Comparison of ENCODE assay signal across 9 cellular contexts in genomic region chr17:76968707-76969597, GRCh38.
DNase-seq lines count a peak whose midpoint lies in the region; ATAC-seq and TF ChIP-seq lines count a peak whose summit lies in the region.
"Had no signal": no experiment of that assay in that cellular context is flagged by ENCODE, and none has a peak within 500 bp of the region (broad histone marks: within the 10 kb centered on the region; RNA-seq: fewer than 3 reads in every experiment).

No MANE protein-coding gene starts in this region.

- H3K9me3 ChIP-seq in OCI-LY1 (ENCODE audit: low read length) (0 out of 2 replicates have a peak, but pooled peaks cover 3% of the 10 kb centered on the region), osteoblast (ENCODE audit: low read depth, low read length) (no peaks in the 10 kb centered on the region)

- no peaks in the 10 kb centered on the region for H3K36me3 Mint-ChIP-seq in immature natural killer cell

- peak overlapping the region; percentile 97 for H3K4me3 ChIP-seq in OCI-LY1 (ENCODE audit: low read depth, low read length, poor library complexity, severe bottlenecking)
- H3K4me3 ChIP-seq in osteoblast (ENCODE audit: insufficient read depth, low read length) = no peak overlapping the region

- peaks cover 2 to 23% (median 2%) of the 10 kb centered on the region in 3 donors for H3K27me3 Mint-ChIP-seq in immature natural killer cell (ENCODE audit: low read depth in 3 of 3)

- H3K27ac Mint-ChIP-seq in immature natural killer cell = no peak overlapping the region

- no peaks in the 10 kb centered on the region for H3K9me2 ChIP-seq in OCI-LY1 (ENCODE audit: low read depth, low read length)

- H3K27me3 ChIP-seq in OCI-LY1 (ENCODE audit: insufficient read depth, low read length) (no peaks in the 10 kb centered on the region), osteoblast (ENCODE audit: insufficient read depth, low read length) (peaks cover 55% of the 10 kb centered on the region)

- H2AFZ ChIP-seq in OCI-LY1 (ENCODE audit: low read length) = no peak overlapping the region
- no peak overlapping the region for H2AFZ ChIP-seq in osteoblast (ENCODE audit: low read length)

- H3K36me3 ChIP-seq in OCI-LY1 (ENCODE audit: insufficient read depth, low read length) (peaks cover 48% of the 10 kb centered on the region), osteoblast (ENCODE audit: insufficient read depth, low read length) (no peaks in the 10 kb centered on the region)

- H3K9me3 Mint-ChIP-seq in immature natural killer cell = no peaks in the 10 kb centered on the region

- peak; percentile 66 for ATAC-seq in HG03354 (IDR thresholded peaks at IDR 0.05; ENCODE audit: poor library complexity, severe bottlenecking, unreplicated experiment)
- ATAC-seq in HG02798 (IDR thresholded peaks at IDR 0.05; ENCODE audit: poor library complexity, unreplicated experiment) = no peak

- peaks cover 45% of the 10 kb centered on the region for H3K4me1 ChIP-seq in OCI-LY1 (ENCODE audit: insufficient read depth, low read length, severe bottlenecking)
- H3K4me1 ChIP-seq in osteoblast (ENCODE audit: insufficient read depth, low read length) = no peaks in the 10 kb centered on the region

- TF ChIP-seq CTCF in OCI-LY1 (IDR thresholded peaks at IDR 0.05; ENCODE audit: low read length) (no peak), osteoblast (IDR thresholded peaks at IDR 0.05; ENCODE audit: extremely low read depth, low read depth, low read length) (no peak)

- DNase-seq in activated gamma-delta T cell treated with anti-CD3 and anti-CD28 coated beads, Interleukin-2, amount 50 U/mL, for 16 hours (ENCODE audit: low read depth) = peak; percentile 22
- DNase-seq in immature natural killer cell = peak; percentile 16 to 25 (median 20)
- peak; percentile 33 to 39 for DNase-seq in stimulated activated CD4-positive, alpha-beta T cell treated with anti-CD3 and anti-CD28 coated beads, Interleukin-4, amount 100 ng/mL, for 48 hours (ENCODE audit: low read depth in 2 of 2)
- no peak for DNase-seq in middle frontal gyrus (ENCODE audit: extremely low spot score, low spot score)
- no peak for DNase-seq in osteoblast (ENCODE audit: insufficient read length, low spot score, missing footprints)

- H3K27ac ChIP-seq in OCI-LY1 (ENCODE audit: low read depth, low read length, poor library complexity, severe bottlenecking) (peak overlapping the region; percentile 96), osteoblast (ENCODE audit: low read depth, low read length) (no peak overlapping the region)
- H3K27ac ChIP-seq: KMS-11 had no signal

- H3K4me3 Mint-ChIP-seq in immature natural killer cell = peak overlapping the region; percentile 65 to 80 (median 76)

- H3K79me2 ChIP-seq in OCI-LY1 (ENCODE audit: insufficient read depth, low read length) (peaks cover 31% of the 10 kb centered on the region), osteoblast (ENCODE audit: insufficient read depth, low read length) (no peaks in the 10 kb centered on the region)

- H3F3A ChIP-seq in OCI-LY1 (ENCODE audit: insufficient read depth, low read length) = no peaks in the 10 kb centered on the region

- H3K9ac ChIP-seq in OCI-LY1 (ENCODE audit: low read length) = peak overlapping the region; percentile 97
- H3K9ac ChIP-seq: KMS-11 had no signal

- peaks cover 13 to 17% of the 10 kb centered on the region in 2 donors for H3K4me1 Mint-ChIP-seq in immature natural killer cell

- H3K4me2 ChIP-seq in OCI-LY1 (ENCODE audit: low read length) (peak overlapping the region; percentile 90), osteoblast (ENCODE audit: insufficient read depth, low read length) (no peak overlapping the region)
- H3K4me2 ChIP-seq: KMS-11 had no signal

- H4K20me1 ChIP-seq in OCI-LY1 (ENCODE audit: insufficient read depth, low read length) = no peaks in the 10 kb centered on the region
- H4K20me1 ChIP-seq in osteoblast (ENCODE audit: insufficient read depth, low read length) = no peaks in the 10 kb centered on the region

Comparison
In these comparisons a context has a peak if more than half of its experiments do, and no peak if none do; other contexts are left out.
1. DNase-seq: peak in activated gamma-delta T cell treated with anti-CD3 and anti-CD28 coated beads, Interleukin-2, amount 50 U/mL, for 16 hours (single experiment), immature natural killer cell (3 of 3) and stimulated activated CD4-positive, alpha-beta T cell treated with anti-CD3 and anti-CD28 coated beads, Interleukin-4, amount 100 ng/mL, for 48 hours (2 of 2); none in middle frontal gyrus (single experiment) and osteoblast (single experiment).